In the genomic region with DNA sequence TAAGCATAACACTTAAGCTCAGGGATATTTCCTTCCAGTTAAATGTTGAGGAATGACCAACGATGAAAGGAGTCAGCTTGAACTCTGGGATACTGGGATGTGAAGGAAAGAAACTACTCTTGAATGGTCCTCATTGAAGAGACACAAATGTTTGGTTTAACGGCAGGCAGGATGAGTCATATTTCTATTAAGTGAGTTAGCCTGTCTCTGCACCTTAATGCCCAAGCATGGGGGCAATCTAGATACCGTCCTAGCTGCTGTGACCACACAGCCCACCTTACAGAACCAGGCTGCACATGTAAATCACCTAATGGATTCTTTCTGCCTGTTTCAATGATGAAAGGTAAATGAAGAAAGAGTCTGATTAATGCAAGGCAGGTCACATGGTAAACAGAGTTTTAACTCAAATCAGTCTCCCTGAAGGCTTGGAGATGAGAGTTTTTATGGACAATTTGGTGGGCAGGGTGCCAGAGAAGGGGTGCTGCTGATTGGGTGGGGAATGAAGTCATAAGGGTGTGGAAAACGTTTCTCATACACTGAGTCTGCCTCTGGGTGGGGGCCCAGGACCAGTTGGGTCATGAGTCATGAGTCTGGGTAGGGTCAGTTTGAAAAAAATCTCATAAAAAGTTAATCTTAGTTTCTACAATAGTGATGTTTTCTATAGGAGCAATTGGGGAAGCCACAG, we compare ENCODE assay signal across 15 cellular contexts.
DNase-seq lines count a peak whose midpoint lies in the region; ATAC-seq and TF ChIP-seq lines count a peak whose summit lies in the region.
"Had no signal": no experiment of that assay in that cellular context is flagged by ENCODE, and none has a peak within 500 bp of the region (broad histone marks: within the 10 kb centered on the region; RNA-seq: fewer than 3 reads in every experiment).

No MANE protein-coding gene starts in this region.

- POLR2A ChIA-PET in CD4-positive, alpha-beta memory T cell (lab: Charles Lee; ENCODE audit: partially characterized antibody): no interaction called here

- H3K4me3 ChIP-seq in epithelial cell of esophagus (ENCODE audit: low read length): no peak overlapping the region
- no peak overlapping the region for H3K4me3 ChIP-seq in lower lobe of right lung
- no peak overlapping the region for H3K4me3 ChIP-seq in CD4-positive, alpha-beta memory T cell (ENCODE audit: low read length in 2 of 2)
- H3K4me3 ChIP-seq in aorta (ENCODE audit: low read length in 2 of 2): no peak overlapping the region
- H3K4me3 ChIP-seq: dorsolateral prefrontal cortex, prostate gland had no signal

- H3K9me3 Mint-ChIP-seq in CD4-positive, alpha-beta memory T cell: no peaks in the 10 kb centered on the region
- H3K9me3 Mint-ChIP-seq: activated CD4-positive, alpha-beta memory T cell treated with anti-CD3 and anti-CD28 coated beads, Interleukin-2, amount 10 ng/mL, durations not matched to agents 7 days and 5 days; activated naive CD4-positive, alpha-beta T cell treated with anti-CD3 and anti-CD28 coated beads, Interleukin-2, amount 50 U/mL, for 24 hours; T-helper 1 cell treated with Interleukin-12 subunit alpha and Interleukin-12 subunit beta and Interleukin-4 antibody, amounts not matched to agents 30 μg/mL and 1 μg/mL, for 36 hours had no signal

- no peaks in the 10 kb centered on the region for H3K9me3 ChIP-seq in lower lobe of right lung
- no peaks in the 10 kb centered on the region for H3K9me3 ChIP-seq in CD4-positive, alpha-beta memory T cell (ENCODE audit: control insufficient read depth in 1 of 2, low read length in 2 of 2)
- H3K9me3 ChIP-seq in aorta (ENCODE audit: control insufficient read depth, low read length): no peaks in the 10 kb centered on the region
- H3K9me3 ChIP-seq: prostate gland had no signal

- DNase-seq in G401 (ENCODE audit: low spot score) (peak; percentile 82), NCI-H69 (lab: John Stamatoyannopoulos, UW) (peak; percentile 39), epithelial cell of esophagus (ENCODE audit: low read depth) (peak; percentile 94), renal cortical epithelial cell (ENCODE audit: low read depth) (peak; percentile 73), lower lobe of right lung (no peak), aorta (no peak)
- DNase-seq in CD4-positive, alpha-beta memory T cell: no peak
- DNase-seq: activated CD4-positive, alpha-beta memory T cell treated with anti-CD3 and anti-CD28 coated beads, Interleukin-2, amount 10 ng/mL, durations not matched to agents 7 days and 5 days; DMS79 treated with DMSO at 0.1 percent for 48 hours; dorsolateral prefrontal cortex; NCI-H1417 treated with DMSO at 0.1 percent for 48 hours had no signal

- in situ Hi-C loops in G401 (cut with HindIII; ENCODE audit: low sequenced_read_pairs): no loop called here

- 76 to 79% methylated on average over 4 of the region's 4 CpGs for WGBS in aorta, 2 donors

- no peak overlapping the region for H3K27ac ChIP-seq in lower lobe of right lung
- no peak overlapping the region for H3K27ac ChIP-seq in CD4-positive, alpha-beta memory T cell (ENCODE audit: low read depth, low read length)
- no peak overlapping the region for H3K27ac ChIP-seq in aorta (ENCODE audit: low read depth in 1 of 2, low read length in 2 of 2)
- H3K27ac ChIP-seq: dorsolateral prefrontal cortex, prostate gland had no signal

- intact Hi-C loops in lower lobe of right lung (cut with DNase I) (no loop called here), aorta (cut with DNase I) (no loop called here)
- intact Hi-C loops in CD4-positive, alpha-beta memory T cell (cut with micrococcal nuclease): no loop called here

- H3K36me3 ChIP-seq in lower lobe of right lung (no peaks in the 10 kb centered on the region), aorta (ENCODE audit: control insufficient read depth in 1 of 2, insufficient read depth in 2 of 2, low read length in 1 of 2) (no peaks in the 10 kb centered on the region)
- H3K36me3 ChIP-seq in CD4-positive, alpha-beta memory T cell (ENCODE audit: insufficient read depth, low read length): no peaks in the 10 kb centered on the region
- H3K36me3 ChIP-seq: prostate gland had no signal

- H3K36me3 Mint-ChIP-seq in CD4-positive, alpha-beta memory T cell: no peaks in the 10 kb centered on the region
- H3K36me3 Mint-ChIP-seq: activated naive CD4-positive, alpha-beta T cell treated with anti-CD3 and anti-CD28 coated beads, Interleukin-2, amount 50 U/mL, for 24 hours had no signal

- H3K4me3 Mint-ChIP-seq in CD4-positive, alpha-beta memory T cell: no peak overlapping the region
- H3K4me3 Mint-ChIP-seq: activated CD4-positive, alpha-beta memory T cell treated with anti-CD3 and anti-CD28 coated beads, Interleukin-2, amount 10 ng/mL, durations not matched to agents 7 days and 5 days; activated naive CD4-positive, alpha-beta T cell treated with anti-CD3 and anti-CD28 coated beads, Interleukin-2, amount 50 U/mL, for 24 hours; T-helper 1 cell treated with Interleukin-12 subunit alpha and Interleukin-12 subunit beta and Interleukin-4 antibody, amounts not matched to agents 30 μg/mL and 1 μg/mL, for 36 hours had no signal

- CTCF ChIA-PET in CD4-positive, alpha-beta memory T cell (lab: Charles Lee; ENCODE audit: partially characterized antibody): no interaction called here

- H3K4me1 Mint-ChIP-seq in CD4-positive, alpha-beta memory T cell: no peaks in the 10 kb centered on the region
- H3K4me1 Mint-ChIP-seq: activated CD4-positive, alpha-beta memory T cell treated with anti-CD3 and anti-CD28 coated beads, Interleukin-2, amount 10 ng/mL, durations not matched to agents 7 days and 5 days; activated naive CD4-positive, alpha-beta T cell treated with anti-CD3 and anti-CD28 coated beads, Interleukin-2, amount 50 U/mL, for 24 hours had no signal

- peaks cover 0 to 2% of the 10 kb centered on the region in 2 donors for H3K27me3 Mint-ChIP-seq in CD4-positive, alpha-beta memory T cell
- H3K27me3 Mint-ChIP-seq: activated CD4-positive, alpha-beta memory T cell treated with anti-CD3 and anti-CD28 coated beads, Interleukin-2, amount 10 ng/mL, durations not matched to agents 7 days and 5 days had no signal

- H3K27ac Mint-ChIP-seq in CD4-positive, alpha-beta memory T cell: no peak overlapping the region
- H3K27ac Mint-ChIP-seq: activated CD4-positive, alpha-beta memory T cell treated with anti-CD3 and anti-CD28 coated beads, Interleukin-2, amount 10 ng/mL, durations not matched to agents 7 days and 5 days; activated naive CD4-positive, alpha-beta T cell treated with anti-CD3 and anti-CD28 coated beads, Interleukin-2, amount 50 U/mL, for 24 hours; T-helper 1 cell treated with Interleukin-12 subunit alpha and Interleukin-12 subunit beta and Interleukin-4 antibody, amounts not matched to agents 30 μg/mL and 1 μg/mL, for 36 hours had no signal

- H3K4me1 ChIP-seq in lower lobe of right lung: no peaks in the 10 kb centered on the region
- no peaks in the 10 kb centered on the region for H3K4me1 ChIP-seq in CD4-positive, alpha-beta memory T cell (ENCODE audit: insufficient read depth, low read length)
- peaks cover 0 to 4% of the 10 kb centered on the region in 2 donors for H3K4me1 ChIP-seq in aorta (ENCODE audit: control insufficient read depth in 1 of 2, insufficient read depth in 2 of 2, low read length in 2 of 2)
- H3K4me1 ChIP-seq: prostate gland had no signal

- TF ChIP-seq CTCF in epithelial cell of esophagus (IDR thresholded peaks at IDR 0.05; ENCODE audit: insufficient read depth, low read depth, low read length, missing control alignments): no peak
- no peak for TF ChIP-seq CTCF in lower lobe of right lung (IDR thresholded peaks at IDR 0.05)

- ATAC-seq in lower lobe of right lung (no peak), GM18868 (IDR thresholded peaks at IDR 0.05; ENCODE audit: unreplicated experiment) (no peak), aorta (ENCODE audit: low FRiP score) (no peak)

- no peaks in the 10 kb centered on the region for H3K27me3 ChIP-seq in lower lobe of right lung (ENCODE audit: low read depth)
- no peaks in the 10 kb centered on the region for H3K27me3 ChIP-seq in CD4-positive, alpha-beta memory T cell (ENCODE audit: insufficient read depth, low read length)
- H3K27me3 ChIP-seq in aorta (ENCODE audit: control insufficient read depth in 1 of 2, insufficient read depth in 2 of 2, low read length in 1 of 2): no peaks in the 10 kb centered on the region
- H3K27me3 ChIP-seq: dorsolateral prefrontal cortex had no signal

Comparison
In these comparisons a context has a peak if more than half of its experiments do, and no peak if none do; other contexts are left out.
1. DNase-seq: peak in G401 (single experiment), NCI-H69 (single experiment), epithelial cell of esophagus (single experiment) and renal cortical epithelial cell (single experiment); none in lower lobe of right lung (single experiment), CD4-positive, alpha-beta memory T cell (0 of 5) and aorta (0 of 2).